13 cellular contexts compared by ENCODE assay signal in genomic region chr22:18091478-18091877, GRCh38. TPM values are rescaled to one million over a fixed set of nuclear protein-coding genes. Genes with fewer than 3 reads are reported as not detected.
DNase-seq lines count a peak whose midpoint lies in the region; TF ChIP-seq lines count a peak whose summit lies in the region.
"Had no signal": no experiment of that assay in that cellular context is flagged by ENCODE, and none has a peak within 500 bp of the region (broad histone marks: within the 10 kb centered on the region; RNA-seq: fewer than 3 reads in every experiment).

No MANE protein-coding gene starts in this region.

- H3K4me1 ChIP-seq in esophagus (ENCODE audit: control insufficient read depth in 2 of 2, insufficient read depth in 2 of 2, low read length in 1 of 2) (no peaks in the 10 kb centered on the region), muscle layer of duodenum (ENCODE audit: control insufficient read depth in 1 of 2, insufficient read depth in 2 of 2, low read length in 2 of 2) (peaks cover 4 to 6% of the 10 kb centered on the region in 2 donors), uterus (peaks cover 0 to 8% of the 10 kb centered on the region in 2 donors)

- H3K9me3 Mint-ChIP-seq in activated naive CD4-positive, alpha-beta T cell treated with anti-CD3 and anti-CD28 coated beads, Interleukin-2, amount 50 U/mL, for 24 hours = no peaks in the 10 kb centered on the region
- H3K9me3 Mint-ChIP-seq in activated naive CD4-positive, alpha-beta T cell treated with anti-CD3 and anti-CD28 coated beads for 36 hours = no peaks in the 10 kb centered on the region

- peak overlapping the region; percentile 51 for H3K27ac Mint-ChIP-seq in activated naive CD4-positive, alpha-beta T cell treated with anti-CD3 and anti-CD28 coated beads, Interleukin-2, amount 50 U/mL, for 24 hours
- no peak overlapping the region for H3K27ac Mint-ChIP-seq in activated naive CD4-positive, alpha-beta T cell treated with anti-CD3 and anti-CD28 coated beads for 36 hours

- H3K27me3 ChIP-seq in esophagus (ENCODE audit: control insufficient read depth in 1 of 2, insufficient read depth in 2 of 2, low read length in 2 of 2) (no peaks in the 10 kb centered on the region), muscle layer of duodenum (ENCODE audit: low read depth, low read length) (no peaks in the 10 kb centered on the region), uterus (no peaks in the 10 kb centered on the region)
- H3K27me3 ChIP-seq: BLaER1 had no signal

- DNase-seq in activated naive CD4-positive, alpha-beta T cell treated with anti-CD3 and anti-CD28 coated beads for 36 hours = no peak
- DNase-seq in uterus = peak in 1 of 2 donors; percentile 27
- no peak for DNase-seq in RKO (ENCODE audit: low spot score)
- DNase-seq in HuH-7.5 (ENCODE audit: low spot score) = no peak
- DNase-seq in NCI-H345 (lab: John Stamatoyannopoulos, UW) = no peak
- DNase-seq: H7, NCI-H2029 had no signal

- 49 to 65% methylated on average over 7 of the region's 7 CpGs for WGBS in esophagus, 2 donors

- no peaks in the 10 kb centered on the region for H3K9me3 ChIP-seq in esophagus (ENCODE audit: control insufficient read depth in 2 of 2, insufficient read depth in 1 of 2, low read depth in 1 of 2, low read length in 1 of 2)
- no peaks in the 10 kb centered on the region for H3K9me3 ChIP-seq in muscle layer of duodenum (ENCODE audit: control insufficient read depth in 1 of 2, low read length in 2 of 2)
- H3K9me3 ChIP-seq in uterus = no peaks in the 10 kb centered on the region

- H3K4me3 ChIP-seq in esophagus (ENCODE audit: low read depth in 1 of 2, low read length in 2 of 2) (peak overlapping the region in 1 of 2 donors; percentile 39), muscle layer of duodenum (ENCODE audit: low read depth in 1 of 2, low read length in 2 of 2) (peak overlapping the region; percentile 38 to 57), uterus (peak overlapping the region; percentile 29 to 34)
- H3K4me3 ChIP-seq: BLaER1, smooth muscle cell had no signal

- no peak for TF ChIP-seq POLR2A in uterus (IDR thresholded peaks at IDR 0.05)

- H3K4me1 Mint-ChIP-seq in activated naive CD4-positive, alpha-beta T cell treated with anti-CD3 and anti-CD28 coated beads, Interleukin-2, amount 50 U/mL, for 24 hours = peaks cover 16% of the 10 kb centered on the region
- peaks cover 28% of the 10 kb centered on the region for H3K4me1 Mint-ChIP-seq in activated naive CD4-positive, alpha-beta T cell treated with anti-CD3 and anti-CD28 coated beads for 36 hours (ENCODE audit: low read depth)

- no peak for TF ChIP-seq CTCF in uterus (IDR thresholded peaks at IDR 0.05)

- H3K36me3 Mint-ChIP-seq in activated naive CD4-positive, alpha-beta T cell treated with anti-CD3 and anti-CD28 coated beads, Interleukin-2, amount 50 U/mL, for 24 hours = peaks cover 10% of the 10 kb centered on the region
- peaks cover 28% of the 10 kb centered on the region for H3K36me3 Mint-ChIP-seq in activated naive CD4-positive, alpha-beta T cell treated with anti-CD3 and anti-CD28 coated beads for 36 hours (ENCODE audit: low read depth)

- H3K27me3 Mint-ChIP-seq in activated naive CD4-positive, alpha-beta T cell treated with anti-CD3 and anti-CD28 coated beads, Interleukin-2, amount 50 U/mL, for 24 hours = no peaks in the 10 kb centered on the region
- H3K27me3 Mint-ChIP-seq in activated naive CD4-positive, alpha-beta T cell treated with anti-CD3 and anti-CD28 coated beads for 36 hours (ENCODE audit: low read depth) = no peaks in the 10 kb centered on the region

- peak overlapping the region; percentile 93 to 96 for H3K27ac ChIP-seq in esophagus (ENCODE audit: low read depth in 2 of 2, low read length in 1 of 2)
- H3K27ac ChIP-seq in muscle layer of duodenum (ENCODE audit: low read length) = peak overlapping the region; percentile 93
- peak overlapping the region; percentile 91 to 95 for H3K27ac ChIP-seq in uterus
- H3K27ac ChIP-seq: BLaER1, HL-60 had no signal

- intact Hi-C loops in activated naive CD4-positive, alpha-beta T cell treated with anti-CD3 and anti-CD28 coated beads for 36 hours (cut with micrococcal nuclease) = no loop called here
- intact Hi-C loops in uterus (cut with DNase I; ENCODE audit: low total_unique reads) = no loop called here

- CTCF ChIA-PET in activated naive CD4-positive, alpha-beta T cell treated with anti-CD3 and anti-CD28 coated beads for 36 hours (lab: Charles Lee) = interaction anchor here (0.6 to 2.0 kb wide), 3 partner anchors 13 to 58 kb away, joined by 4 to 5 read pairs (median 4); partner anchors contain the start of genes PEX26 and USP18

- peaks cover 10 to 19% of the 10 kb centered on the region in 2 donors for H3K36me3 ChIP-seq in esophagus (ENCODE audit: control insufficient read depth in 2 of 2, insufficient read depth in 2 of 2, low read length in 1 of 2)
- peaks cover 19 to 33% of the 10 kb centered on the region in 2 donors for H3K36me3 ChIP-seq in muscle layer of duodenum (ENCODE audit: control insufficient read depth in 1 of 2, insufficient read depth in 2 of 2, low read length in 2 of 2)
- H3K36me3 ChIP-seq in uterus = no peaks in the 10 kb centered on the region

- no peak overlapping the region for H3K4me3 Mint-ChIP-seq in activated naive CD4-positive, alpha-beta T cell treated with anti-CD3 and anti-CD28 coated beads, Interleukin-2, amount 50 U/mL, for 24 hours
- H3K4me3 Mint-ChIP-seq in activated naive CD4-positive, alpha-beta T cell treated with anti-CD3 and anti-CD28 coated beads for 36 hours = no peak overlapping the region

RNA-seq across cellular contexts. Expression of gene PEX26, which starts 13.7 kb away (rescaled TPM):
- 10 to 100 TPM; 47.6 to 48.2 TPM for total RNA-seq in activated naive CD4-positive, alpha-beta T cell treated with anti-CD3 and anti-CD28 coated beads for 36 hours
- 10 to 100 TPM; 13.5 to 15.0 TPM for polyA plus RNA-seq in esophagus
- total RNA-seq in uterus = 10 to 100 TPM; 28.2 to 36.1 (median 31.2) TPM

RNA-seq across cellular contexts. Expression of gene TUBA8, which starts 19.1 kb away (rescaled TPM):
- total RNA-seq in activated naive CD4-positive, alpha-beta T cell treated with anti-CD3 and anti-CD28 coated beads for 36 hours = under 1 TPM in 1 of 2 experiments, not detected in 1; 0.25 TPM
- under 1 TPM; 0.89 to 0.98 TPM for polyA plus RNA-seq in esophagus
- 10 to 100 TPM in 1 of 4 donors, 1 to 10 TPM in 1, under 1 TPM in 1, not detected in 1; 0.90 to 14.6 (median 2.2) TPM for total RNA-seq in uterus

RNA-seq across cellular contexts. Expression of gene USP18, which starts 58.5 kb away (rescaled TPM):
- total RNA-seq in activated naive CD4-positive, alpha-beta T cell treated with anti-CD3 and anti-CD28 coated beads for 36 hours = 10 to 100 TPM; 13.4 to 13.9 TPM
- 1 to 10 TPM; 3.3 to 3.4 TPM for polyA plus RNA-seq in esophagus
- total RNA-seq in uterus = 10 to 100 TPM in 1 of 4 donors, 1 to 10 TPM in 3; 5.4 to 16.2 (median 7.0) TPM
